Comparison of ENCODE assay signal across 4 cellular contexts in genomic region chr1:233724131-233724631, GRCh38.
A peak's percentile ranks its signal among the peaks of the same experiment; 100 is the strongest.
DNase-seq lines count a peak whose midpoint lies in the region; ATAC-seq and TF ChIP-seq lines count a peak whose summit lies in the region.
"Not testable (repeated sequence)": the region's sequence is repeated elsewhere in the genome, so short reads cannot be mapped to it uniquely, and the experiment has no call there.

No MANE protein-coding gene starts in this region.

- not testable (repeated sequence) for H3K18ac ChIP-seq in trophoblast cell (ENCODE audit: low read length)

- H3K27ac ChIP-seq in cardiac muscle cell (peak overlapping the region; percentile 92), heart right ventricle (peak overlapping the region in 8 of 10 donors; percentile 33 to 91 (median 84)), right atrium auricular region (peak overlapping the region; percentile 79 to 93)
- not testable (repeated sequence) for H3K27ac ChIP-seq in trophoblast cell (ENCODE audit: low read depth, low read length)

- not testable (repeated sequence) for H3K36me3 ChIP-seq in cardiac muscle cell; heart right ventricle; right atrium auricular region; trophoblast cell (ENCODE audit: control insufficient read depth in 1 of 2, insufficient read depth in 2 of 2, low read length in 2 of 2)

- 91 to 94% methylated on average over 10 of the region's 10 CpGs for WGBS in heart right ventricle, 2 donors
- WGBS in trophoblast cell (ENCODE audit: extremely low coverage, insufficient coverage, insufficient read length): no CpG with 5 or more reads among the region's 10 CpGs

- H3K9me3 ChIP-seq in cardiac muscle cell (ENCODE audit: low read depth); heart right ventricle; right atrium auricular region; trophoblast cell (ENCODE audit: insufficient read depth, low read depth, low read length): not testable (repeated sequence)

- not testable (repeated sequence) for H3K14ac ChIP-seq in trophoblast cell (ENCODE audit: low read length)

- not testable (repeated sequence) for H4K8ac ChIP-seq in trophoblast cell (ENCODE audit: low read depth, low read length)

- not testable (repeated sequence) for H3K23ac ChIP-seq in trophoblast cell (ENCODE audit: low read length)

- H2BK5ac ChIP-seq in trophoblast cell (ENCODE audit: low read depth, low read length, poor library complexity): not testable (repeated sequence)

- H2BK12ac ChIP-seq in trophoblast cell (ENCODE audit: low read length): not testable (repeated sequence)

- TF ChIP-seq CTCF in cardiac muscle cell (IDR thresholded peaks at IDR 0.05; ENCODE audit: low read depth, low read length); heart right ventricle (IDR thresholded peaks at IDR 0.05); right atrium auricular region (IDR thresholded peaks at IDR 0.05): not testable (repeated sequence)

- H3K4me1 ChIP-seq in cardiac muscle cell (ENCODE audit: low read depth): peaks cover 38% of the 10 kb centered on the region
- peaks cover 2 to 40% (median 20%) of the 10 kb centered on the region in 9 donors for H3K4me1 ChIP-seq in heart right ventricle
- peaks cover 0 to 44% of the 10 kb centered on the region in 2 donors for H3K4me1 ChIP-seq in right atrium auricular region
- peaks cover 0 to 16% of the 10 kb centered on the region in 2 experiments for H3K4me1 ChIP-seq in trophoblast cell (ENCODE audit: control insufficient read depth in 1 of 2, insufficient read depth in 2 of 2, low read length in 2 of 2)

- DNase-seq in cardiac muscle cell (ENCODE audit: low read depth in 1 of 2, low spot score in 1 of 2); heart right ventricle; right atrium auricular region (ENCODE audit: low spot score); trophoblast cell: not testable (repeated sequence)

- not testable (repeated sequence) for H3K27me3 ChIP-seq in cardiac muscle cell; heart right ventricle; right atrium auricular region; trophoblast cell (ENCODE audit: insufficient read depth, low read length)

- not testable (repeated sequence) for H3K79me1 ChIP-seq in trophoblast cell (ENCODE audit: low read length)

- H2AK5ac ChIP-seq in trophoblast cell (ENCODE audit: low read length): not testable (repeated sequence)

- H3K4me3 ChIP-seq in cardiac muscle cell; heart right ventricle; right atrium auricular region; trophoblast cell (ENCODE audit: low read depth, low read length): not testable (repeated sequence)

- not testable (repeated sequence) for H3K4ac ChIP-seq in trophoblast cell (ENCODE audit: low read depth, low read length)

- H2BK120ac ChIP-seq in trophoblast cell (ENCODE audit: insufficient read depth, low read length, poor library complexity): peak overlapping the region; percentile 17

- H3K79me2 ChIP-seq in trophoblast cell (ENCODE audit: control insufficient read depth, insufficient read depth, low read length, poor library complexity): not testable (repeated sequence)

- H3K9ac ChIP-seq in trophoblast cell (ENCODE audit: low read length): not testable (repeated sequence)

- H4K91ac ChIP-seq in trophoblast cell (ENCODE audit: low read depth, low read length): not testable (repeated sequence)

- intact Hi-C loops in heart right ventricle (cut with DNase I): loop anchor here in 4 of 10 donors (5.0 to 10.0 kb wide), 2 partner anchors 57 to 59 kb away; no protein-coding TSS in a partner anchor

- not testable (repeated sequence) for H4K12ac ChIP-seq in trophoblast cell (ENCODE audit: low read depth, low read length)

- not testable (repeated sequence) for ATAC-seq in heart right ventricle

- not testable (repeated sequence) for H3K4me2 ChIP-seq in trophoblast cell (ENCODE audit: low read length)

- H2AFZ ChIP-seq in trophoblast cell (ENCODE audit: insufficient read depth, low read length, poor library complexity): not testable (repeated sequence)
